Comparison of ENCODE assay signal across 24 cellular contexts in genomic region chr12:124691429-124691828, GRCh38.
DNase-seq lines count a peak whose midpoint lies in the region; ATAC-seq, FAIRE-seq and TF ChIP-seq lines count a peak whose summit lies in the region.
"Had no signal": no experiment of that assay in that cellular context is flagged by ENCODE, and none has a peak within 500 bp of the region (broad histone marks: within the 10 kb centered on the region; RNA-seq: fewer than 3 reads in every experiment).

No MANE protein-coding gene starts in this region.

- no peaks in the 10 kb centered on the region for H3K9me1 ChIP-seq in K562 (ENCODE audit: control insufficient read depth, insufficient read depth, low read length)

- no peaks in the 10 kb centered on the region for H4K20me1 ChIP-seq in K562 (replicated peaks; ENCODE audit: control insufficient read depth, insufficient read depth, low read length)
- H4K20me1 ChIP-seq: BLaER1 treated with 17β-estradiol and CSF1 and Interleukin-3, amounts not matched to agents 10 nM and 100 nM had no signal

- no peak for DNase-seq in Panc1 (ENCODE audit: low read depth, low spot score)
- DNase-seq in K562 (ENCODE audit: extremely low read depth in 1 of 4, low spot score in 3 of 4), result no peak
- DNase-seq in A673 (ENCODE audit: low spot score), result no peak
- DNase-seq in Right ventricle myocardium inferior (ENCODE audit: missing footprints), result no peak
- DNase-seq: 8988T; AML-193; CD4-positive, alpha-beta T cell; CD8-positive, alpha-beta T cell; COR-L47; DMS 273 treated with DMSO at 0.1 percent for 48 hours; DMS153; DMS53; DMS79; DND-41; EL; GDM1 had no signal

- POLR2A ChIA-PET in HEK293 (lab: Yijun Ruan, JAX) (no interaction called here), Panc1 (lab: Charles Lee) (interaction anchor here (0.6 kb wide), 1 partner anchor 1341 kb away, joined by 3 read pairs; no protein-coding TSS in a partner anchor), K562 (lab: Yijun Ruan, JAX) (no interaction called here), A673 (lab: Charles Lee; ENCODE audit: low non-redundant PET) (no interaction called here)

- WGBS in K562 (ENCODE audit: insufficient coverage, low coverage, missing lambda C conversion rate), result 8% methylated on average over 1 of the region's 1 CpG

- ATAC-seq in Panc1, result no peak
- ATAC-seq in K562, result no peak
- no peak for ATAC-seq in Right ventricle myocardium inferior
- no peak for ATAC-seq in HG03135 (IDR thresholded peaks at IDR 0.05; ENCODE audit: unreplicated experiment)
- ATAC-seq: CD8-positive, alpha-beta T cell; GM12878 had no signal

- TF ChIP-seq CTCF in HEK293 (tag by site-specific recombination; IDR thresholded peaks at IDR 0.05) (no peak), Panc1 (IDR thresholded peaks at IDR 0.05) (no peak), K562 (IDR thresholded peaks at IDR 0.05 in 2 of 3, conservative IDR thresholded peaks at IDR 0.05 in 1 of 3; ENCODE audit: insufficient read depth in 2 of 3, low read depth in 1 of 3, low read length in 3 of 3) (no peak), A673 (conservative IDR thresholded peaks at IDR 0.05; ENCODE audit: low read depth, low read length) (no peak)

- CTCF ChIA-PET in HEK293 (lab: Yijun Ruan, JAX), result interaction anchor here (0.6 kb wide), 1 partner anchor 11 kb away, joined by 3 read pairs; no protein-coding TSS in a partner anchor
- CTCF ChIA-PET in Panc1 (lab: Charles Lee), result no interaction called here
- CTCF ChIA-PET in K562 (lab: Yijun Ruan, JAX; ENCODE audit: low intra/inter-chr PET ratio), result interaction anchor here (0.6 kb wide), 1 partner anchor 298 kb away, joined by 3 read pairs; no protein-coding TSS in a partner anchor
- CTCF ChIA-PET in A673 (lab: Charles Lee), result no interaction called here

- no peak for TF ChIP-seq EP300 in K562 (IDR thresholded peaks at IDR 0.05; ENCODE audit: low read length)

- no peak overlapping the region for H2AFZ ChIP-seq in K562 (ENCODE audit: low read depth, low read length)

- no peak overlapping the region for H3K4me2 ChIP-seq in K562 (ENCODE audit: insufficient read depth, low read length)
- H3K4me2 ChIP-seq: BLaER1 treated with 17β-estradiol and CSF1 and Interleukin-3, amounts not matched to agents 10 nM and 100 nM had no signal

- TF ChIP-seq POLR2A in K562 (conservative IDR thresholded peaks at IDR 0.05), result no peak

- in situ Hi-C loops in Panc1 (cut with HindIII; ENCODE audit: low pct_unique_long_range_greater_than_20kb, low sequenced_read_pairs), result no loop called here
- in situ Hi-C loops in K562 (cut with MboI), result no loop called here

- H3K4me3 ChIP-seq in HEK293 (ENCODE audit: low read depth, low read length) (no peak overlapping the region), Panc1 (ENCODE audit: low read depth in 2 of 2, low read length in 2 of 2) (no peak overlapping the region), K562 (no peak overlapping the region), A673 (ENCODE audit: low read depth, low read length, poor library complexity, severe bottlenecking) (no peak overlapping the region)
- H3K4me3 ChIP-seq: BLaER1 treated with 17β-estradiol and CSF1 and Interleukin-3, amounts not matched to agents 10 nM and 100 nM; GM12878 had no signal

- H3K9me3 ChIP-seq in HEK293 (ENCODE audit: control insufficient read depth, insufficient read depth, low read depth, low read length) (no peaks in the 10 kb centered on the region), Panc1 (ENCODE audit: control insufficient read depth, insufficient read depth, low read depth, low read length) (peaks cover 7% of the 10 kb centered on the region; the same call in 1 of the 2 replicates), K562 (replicated peaks; ENCODE audit: control insufficient read depth, insufficient read depth, low read depth, low read length) (no peaks in the 10 kb centered on the region), A673 (ENCODE audit: low read depth, low read length, poor library complexity, severe bottlenecking) (no peaks in the 10 kb centered on the region)

- no peak for FAIRE-seq in K562 (lab: Jason Lieb, UNC)
- FAIRE-seq: A204.1, GM12878, GM12892, GM18507 had no signal

- no peak overlapping the region for H3K9ac ChIP-seq in K562 (ENCODE audit: insufficient read depth in 1 of 2, low read depth in 2 of 2, low read length in 2 of 2)
- H3K9ac ChIP-seq: BLaER1 treated with 17β-estradiol and CSF1 and Interleukin-3, amounts not matched to agents 10 nM and 100 nM had no signal

- no peak overlapping the region for H3K27ac ChIP-seq in HEK293 (ENCODE audit: extremely low read depth, low read depth, low read length)
- H3K27ac ChIP-seq in Panc1 (ENCODE audit: low read length), result peak overlapping the region; percentile 49; the same call in 1 of the 2 replicates
- no peak overlapping the region for H3K27ac ChIP-seq in K562 (ENCODE audit: extremely low read depth, low read depth, low read length)
- no peak overlapping the region for H3K27ac ChIP-seq in A673 (ENCODE audit: low read depth, low read length, poor library complexity, severe bottlenecking)
- H3K27ac ChIP-seq: BLaER1 treated with 17β-estradiol and CSF1 and Interleukin-3, amounts not matched to agents 10 nM and 100 nM; C4-2B had no signal

- H3K27me3 ChIP-seq in Panc1 (ENCODE audit: control insufficient read depth, insufficient read depth, low read length) (no peaks in the 10 kb centered on the region), K562 (ENCODE audit: control insufficient read depth in 2 of 2, insufficient read depth in 2 of 2, low read length in 2 of 2) (peaks cover 13 to 65% of the 10 kb centered on the region in 2 experiments; a peak in 4 of 5 replicates), A673 (replicated peaks; ENCODE audit: insufficient read depth, low read depth, low read length, poor library complexity) (no peaks in the 10 kb centered on the region)
- H3K27me3 ChIP-seq: BLaER1 treated with 17β-estradiol and CSF1 and Interleukin-3, amounts not matched to agents 10 nM and 100 nM had no signal

- intact Hi-C loops in Panc1 (cut with micrococcal nuclease; ENCODE audit: unreplicated experiment) (no loop called here), K562 (cut with micrococcal nuclease) (no loop called here), A673 (cut with micrococcal nuclease; ENCODE audit: unreplicated experiment) (no loop called here), Right ventricle myocardium inferior (cut with DNase I) (no loop called here)

- H3K79me2 ChIP-seq in K562 (ENCODE audit: control insufficient read depth, insufficient read depth, low read length), result no peaks in the 10 kb centered on the region

- BruUV-seq in Panc1 (replicated peaks; lab: Mats Ljungman, UMichigan), result no TSS peak
- BruUV-seq in K562 (replicated peaks; lab: Mats Ljungman, UMichigan), result no TSS peak
- BruUV-seq in A673 (replicated peaks; lab: Mats Ljungman, UMichigan), result no TSS peak

- H3K4me1 ChIP-seq in HEK293 (ENCODE audit: control insufficient read depth, insufficient read depth, low read length) (peaks cover 4% of the 10 kb centered on the region), Panc1 (ENCODE audit: control insufficient read depth, insufficient read depth, low read length) (peaks cover 39% of the 10 kb centered on the region), K562 (replicated peaks in 1 of 2; ENCODE audit: control insufficient read depth in 2 of 2, insufficient read depth in 2 of 2, low read length in 2 of 2) (peaks cover 0 to 3% of the 10 kb centered on the region in 2 experiments; a peak in 2 of 5 replicates), A673 (ENCODE audit: insufficient read depth, low read length, poor library complexity, severe bottlenecking) (peaks cover 15% of the 10 kb centered on the region)

- H3K36me3 ChIP-seq in HEK293 (ENCODE audit: control insufficient read depth in 2 of 2, insufficient read depth in 1 of 2, low read length in 2 of 2) (no peaks in the 10 kb centered on the region), Panc1 (ENCODE audit: control insufficient read depth, insufficient read depth, low read length) (no peaks in the 10 kb centered on the region), K562 (ENCODE audit: control insufficient read depth, insufficient read depth, low read length) (no peaks in the 10 kb centered on the region), A673 (ENCODE audit: insufficient read depth, low read length, poor library complexity, severe bottlenecking) (no peaks in the 10 kb centered on the region)

- no peak for TF ChIP-seq RAD21 in K562 (CRISPR knock-in tag; conservative IDR thresholded peaks at IDR 0.05 in 1 of 2, IDR thresholded peaks at IDR 0.05 in 1 of 2)

TF ChIP-seq in HEK293, 187 proteins besides CTCF, POLR2A, EP300 and RAD21 (continues in another document):
- peak; percentile 64; the same call in 1 of the 2 replicates for TF ChIP-seq ZNF580 (tag by site-specific recombination; IDR thresholded peaks at IDR 0.05)
- TF ChIP-seq ZNF24 (tag by site-specific recombination; IDR thresholded peaks at IDR 0.05), result no peak
- no peak for TF ChIP-seq EGR2 (tag by site-specific recombination; IDR thresholded peaks at IDR 0.05; ENCODE audit: low read depth)
- no peak for TF ChIP-seq ZNF292 (tag by site-specific recombination; IDR thresholded peaks at IDR 0.05; ENCODE audit: borderline replicate concordance, low read depth)
- TF ChIP-seq ZNF664 (tag by site-specific recombination; IDR thresholded peaks at IDR 0.05), result no peak
- TF ChIP-seq TRIM28 (IDR thresholded peaks at IDR 0.05; ENCODE audit: borderline replicate concordance, low read length), result peak; percentile 45; the same call in 1 of the 2 replicates

TF ChIP-seq in K562, 482 proteins besides CTCF, POLR2A, EP300 and RAD21:
- TF ChIP-seq RBM25 (IDR thresholded peaks at IDR 0.05; ENCODE audit: low read depth, low read length, severe bottlenecking) (peak; percentile 84), TRIM25 (IDR thresholded peaks at IDR 0.05; ENCODE audit: borderline replicate concordance) (no peak)

Comparison
In these comparisons a context has a peak if more than half of its experiments do, and no peak if none do; other contexts are left out.
1. CTCF ChIA-PET loops: an anchor here in HEK293 (0.6 kb wide) and K562 (0.6 kb wide); none called in Panc1 and A673.
2. Of the 44 proteins assayed by ChIP-seq in both K562 and HEK293: peak only in K562: none; only in HEK293: TRIM28; in both: none; in neither: 43.